ENCODE assay signal across 7 cellular contexts in the genomic region with DNA sequence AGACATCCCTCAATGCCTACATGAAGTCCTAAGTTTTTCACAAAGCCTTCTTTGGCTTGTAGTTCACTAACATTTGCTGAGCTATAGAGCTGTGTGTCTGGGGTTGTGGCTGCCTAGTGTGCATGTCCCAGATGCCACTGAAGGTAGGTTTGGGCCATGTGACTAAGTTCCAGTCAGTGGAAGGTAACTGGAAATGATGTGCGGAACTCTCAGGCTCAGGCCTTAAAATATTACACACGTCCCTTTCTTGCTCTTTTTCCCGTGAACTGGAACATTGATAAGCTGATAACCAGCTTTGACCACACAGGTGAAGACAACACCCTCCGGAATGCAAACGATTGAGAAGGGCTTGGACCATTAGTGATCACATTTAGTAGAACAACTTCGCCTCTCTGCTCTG.
"Had no signal": no experiment of that assay in that cellular context is flagged by ENCODE, and none has a peak within 500 bp of the region (broad histone marks: within the 10 kb centered on the region; RNA-seq: fewer than 3 reads in every experiment).

No MANE protein-coding gene starts in this region.

- H2AFZ ChIP-seq: GM23338 had no signal

- H3K27me3 Mint-ChIP-seq: IgD-negative memory B cell had no signal

- H3K4me2 ChIP-seq: GM23338 had no signal

- H3K27ac ChIP-seq: HL-60 had no signal

- H3K4me3 ChIP-seq: GM23338 had no signal

- H3K9me3 Mint-ChIP-seq: GM23338 had no signal

- DNase-seq: H9, HCEC 1CT, KBM-7 had no signal

- H3K4me3 Mint-ChIP-seq: GM23338, H9, IgD-negative memory B cell had no signal

- H3K4me1 Mint-ChIP-seq: IgD-negative memory B cell had no signal

- H3K27ac Mint-ChIP-seq: GM23338, H9, IgD-negative memory B cell had no signal

- ATAC-seq: GM23338, HepG2 had no signal
